Comparison of ENCODE assay signal across 20 cellular contexts in the genomic region with DNA sequence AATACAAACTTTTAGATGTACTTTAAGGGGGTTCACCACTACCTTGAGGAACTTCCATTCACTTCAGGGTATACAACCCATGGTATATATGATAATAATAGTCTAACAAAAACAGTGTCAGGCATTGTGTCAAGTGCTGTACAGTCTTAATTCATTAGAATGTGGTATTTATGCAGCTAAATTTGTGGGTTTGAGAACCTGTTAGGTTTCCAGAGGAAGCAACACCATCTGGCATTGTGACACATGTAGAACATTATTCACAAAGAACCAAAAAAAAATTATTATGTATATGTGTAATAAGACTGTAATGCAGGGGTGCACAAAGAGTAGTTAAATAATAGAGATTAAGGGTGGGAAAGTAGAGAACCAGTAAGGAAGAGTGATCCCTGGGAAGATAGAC.
"Had no signal": no experiment of that assay in that cellular context is flagged by ENCODE, and none has a peak within 500 bp of the region (broad histone marks: within the 10 kb centered on the region; RNA-seq: fewer than 3 reads in every experiment).

No MANE protein-coding gene starts in this region.

- H3K9me3 ChIP-seq: tibial artery had no signal

- H3K27ac Mint-ChIP-seq: activated naive CD8-positive, alpha-beta T cell treated with anti-CD3 and anti-CD28 coated beads, Interleukin-2, amount 10 ng/mL, durations not matched to agents 7 days and 5 days; nephron progenitor cell; T-helper 2 cell treated with Interferon-gamma antibody and Interleukin-4, amounts not matched to agents 5 μg/mL and 100 μg/mL, for 36 hours had no signal

- H3K4me3 Mint-ChIP-seq: activated CD4-positive, alpha-beta T cell treated with anti-CD3 and anti-CD28 coated beads for 36 hours; activated naive CD8-positive, alpha-beta T cell treated with anti-CD3 and anti-CD28 coated beads, Interleukin-2, amount 10 ng/mL, durations not matched to agents 7 days and 5 days; nephron progenitor cell; T-helper 2 cell treated with Interferon-gamma antibody and Interleukin-4, amounts not matched to agents 5 μg/mL and 100 μg/mL, for 36 hours had no signal

- H3K27ac ChIP-seq: foreskin keratinocyte, tibial artery had no signal

- ATAC-seq: activated CD4-positive, alpha-beta T cell treated with anti-CD3 and anti-CD28 coated beads for 36 hours; foreskin keratinocyte had no signal

- FAIRE-seq: keratinocyte, TTC549, urothelium cell line had no signal

- H3K27me3 Mint-ChIP-seq: activated CD4-positive, alpha-beta T cell treated with anti-CD3 and anti-CD28 coated beads for 36 hours; activated naive CD8-positive, alpha-beta T cell treated with anti-CD3 and anti-CD28 coated beads, Interleukin-2, amount 10 ng/mL, durations not matched to agents 7 days and 5 days had no signal

- DNase-seq: activated CD4-positive, alpha-beta T cell treated with anti-CD3 and anti-CD28 coated beads for 36 hours; activated CD4-positive, alpha-beta T cell treated with anti-CD3 and anti-CD28 coated beads, Interleukin-2, amount 50 U/mL, for 48 hours; activated naive CD8-positive, alpha-beta T cell treated with anti-CD3 and anti-CD28 coated beads, Interleukin-2, amount 10 ng/mL, durations not matched to agents 7 days and 5 days; amygdala; dermis blood vessel endothelial cell; effector memory CD4-positive, alpha-beta T cell; foreskin keratinocyte; glutamatergic neuron; hippocampal formation; nephron progenitor cell; occipital lobe; posterior cingulate gyrus; stimulated activated naive CD4-positive, alpha-beta T cell; tibial artery had no signal

- H3K27me3 ChIP-seq: cardiac muscle cell, foreskin keratinocyte, tibial artery had no signal

- H3K4me1 Mint-ChIP-seq: activated CD4-positive, alpha-beta T cell treated with anti-CD3 and anti-CD28 coated beads for 36 hours; activated naive CD8-positive, alpha-beta T cell treated with anti-CD3 and anti-CD28 coated beads, Interleukin-2, amount 10 ng/mL, durations not matched to agents 7 days and 5 days; nephron progenitor cell had no signal

- H3K4me1 ChIP-seq: foreskin keratinocyte, tibial artery had no signal

- H3K4me3 ChIP-seq: cardiac muscle cell, lung, tibial artery had no signal

- H3K9me3 Mint-ChIP-seq: activated naive CD8-positive, alpha-beta T cell treated with anti-CD3 and anti-CD28 coated beads, Interleukin-2, amount 10 ng/mL, durations not matched to agents 7 days and 5 days; nephron progenitor cell; T-helper 2 cell treated with Interferon-gamma antibody and Interleukin-4, amounts not matched to agents 5 μg/mL and 100 μg/mL, for 36 hours had no signal
